8 cellular contexts compared by ENCODE assay signal in the genomic region with DNA sequence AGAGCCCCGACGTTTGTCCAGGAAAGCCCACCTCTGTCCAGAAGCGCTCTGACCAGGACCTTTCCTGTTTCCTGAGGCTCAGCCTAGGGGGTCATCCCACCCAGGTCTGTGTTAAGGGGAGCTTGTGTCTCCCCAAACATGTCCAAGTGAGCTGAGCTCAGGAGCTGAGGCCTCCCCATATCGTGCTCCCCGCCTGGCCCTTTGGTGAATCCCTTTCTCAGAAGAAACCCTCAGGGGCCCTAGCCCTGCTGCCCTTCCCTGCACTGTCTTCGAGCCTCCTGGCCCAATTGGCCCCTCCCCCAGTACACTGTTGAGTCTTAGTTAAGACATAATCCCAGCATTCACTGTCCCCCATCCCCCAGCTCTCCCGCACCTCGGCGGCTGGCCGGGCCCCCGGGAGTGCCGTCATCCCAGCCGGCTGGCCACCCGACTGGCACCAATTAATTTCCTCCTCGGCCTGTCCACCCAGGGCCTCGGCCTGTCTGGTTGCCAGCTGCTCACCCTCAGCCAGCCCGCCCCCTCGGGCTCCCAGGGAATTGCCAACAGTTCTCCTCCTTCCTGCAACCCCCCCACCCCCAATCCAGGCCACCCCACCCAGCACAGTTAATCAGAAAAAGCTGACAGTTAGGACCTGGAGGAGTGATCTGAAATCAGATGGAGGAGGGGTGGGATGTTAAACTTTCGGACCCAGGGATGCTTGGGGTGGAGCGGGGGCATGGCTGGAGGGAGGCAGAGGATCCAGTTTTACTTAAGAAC. TPM values are rescaled to one million over a fixed set of nuclear protein-coding genes. Genes with fewer than 3 reads are reported as not detected.
DNase-seq lines count a peak whose midpoint lies in the region; ATAC-seq and TF ChIP-seq lines count a peak whose summit lies in the region.

No MANE protein-coding gene starts in this region.

- H3K27ac Mint-ChIP-seq in activated naive CD8-positive, alpha-beta T cell treated with anti-CD3 and anti-CD28 coated beads, Interleukin-2, amount 50 U/mL, for 24 hours, result peak overlapping the region; percentile 87
- H3K27ac Mint-ChIP-seq in osteocyte (ENCODE audit: unreplicated experiment), result peak overlapping the region; percentile 94

- ATAC-seq in activated naive CD8-positive, alpha-beta T cell treated with anti-CD3 and anti-CD28 coated beads, Interleukin-2, amount 50 U/mL, for 24 hours, result peak; percentile 16
- ATAC-seq in Right ventricle myocardium superior (ENCODE audit: poor library complexity) (peak; percentile 40), GM18868 (IDR thresholded peaks at IDR 0.05; ENCODE audit: unreplicated experiment) (no peak)

- peak overlapping the region; percentile 1 for H3K4me3 ChIP-seq in AG09309 (ENCODE audit: control insufficient read depth, low read depth, low read length)
- peak overlapping the region; percentile 47 for H3K4me3 ChIP-seq in H7 (ENCODE audit: insufficient read depth, low read depth, low read length)

- no peaks in the 10 kb centered on the region for H3K9me3 Mint-ChIP-seq in activated naive CD8-positive, alpha-beta T cell treated with anti-CD3 and anti-CD28 coated beads, Interleukin-2, amount 50 U/mL, for 24 hours
- no peaks in the 10 kb centered on the region for H3K9me3 Mint-ChIP-seq in osteocyte (ENCODE audit: unreplicated experiment)

- TF ChIP-seq CTCF in AG09309 (IDR thresholded peaks at IDR 0.05; ENCODE audit: control insufficient read depth, insufficient read depth, low read depth, low read length, missing control alignments) (no peak), osteocyte (IDR thresholded peaks at IDR 0.05) (no peak)

- no peak for DNase-seq in AG09309 (ENCODE audit: low read depth)
- DNase-seq in H7, result peak; percentile 87
- peak; percentile 71 for DNase-seq in RKO (ENCODE audit: low spot score)
- DNase-seq in activated naive CD8-positive, alpha-beta T cell treated with anti-CD3 and anti-CD28 coated beads, Interleukin-2, amount 50 U/mL, for 24 hours, result peak; percentile 65
- peak; percentile 77 for DNase-seq in Right ventricle myocardium superior
- DNase-seq in osteocyte (ENCODE audit: extremely low spot score, unreplicated experiment), result peak; percentile 94
- DNase-seq in SIG-M5 (lab: John Stamatoyannopoulos, UW), result no peak

- no peaks in the 10 kb centered on the region for H3K36me3 ChIP-seq in H7 (replicated peaks; ENCODE audit: control insufficient read depth, insufficient read depth, low read length)

- no peaks in the 10 kb centered on the region for H3K27me3 Mint-ChIP-seq in activated naive CD8-positive, alpha-beta T cell treated with anti-CD3 and anti-CD28 coated beads, Interleukin-2, amount 50 U/mL, for 24 hours
- H3K27me3 Mint-ChIP-seq in osteocyte (ENCODE audit: unreplicated experiment), result no peaks in the 10 kb centered on the region

- intact Hi-C loops in Right ventricle myocardium superior (cut with DNase I), result no loop called here

- peaks cover 83% of the 10 kb centered on the region for H3K4me1 Mint-ChIP-seq in activated naive CD8-positive, alpha-beta T cell treated with anti-CD3 and anti-CD28 coated beads, Interleukin-2, amount 50 U/mL, for 24 hours
- peaks cover 53% of the 10 kb centered on the region for H3K4me1 Mint-ChIP-seq in osteocyte (ENCODE audit: unreplicated experiment)

- H3K4me3 Mint-ChIP-seq in activated naive CD8-positive, alpha-beta T cell treated with anti-CD3 and anti-CD28 coated beads, Interleukin-2, amount 50 U/mL, for 24 hours, result peak overlapping the region; percentile 79
- peak overlapping the region; percentile 58 for H3K4me3 Mint-ChIP-seq in osteocyte (ENCODE audit: unreplicated experiment)

- no peaks in the 10 kb centered on the region for H3K36me3 Mint-ChIP-seq in activated naive CD8-positive, alpha-beta T cell treated with anti-CD3 and anti-CD28 coated beads, Interleukin-2, amount 50 U/mL, for 24 hours (ENCODE audit: low read depth)
- no peaks in the 10 kb centered on the region for H3K36me3 Mint-ChIP-seq in osteocyte (ENCODE audit: unreplicated experiment)

- no peaks in the 10 kb centered on the region for H3K27me3 ChIP-seq in H7 (ENCODE audit: control insufficient read depth, insufficient read depth, low read length)

RNA-seq across cellular contexts. Expression of a gene that starts 13.6 kb away (rescaled TPM):
- total RNA-seq in H7 (2014; rRNA removed; shearing (Covaris generic)), result 34.5 and 56.4 TPM in 2 replicates
- 17.7 TPM for total RNA-seq in Right ventricle myocardium superior
- 109 and 148 TPM in 2 replicates for total RNA-seq in osteocyte

RNA-seq across cellular contexts. Expression of a gene that starts 13.6 kb away (rescaled TPM):
- 60.1 and 60.7 TPM in 2 replicates for total RNA-seq in H7 (2014; rRNA removed; shearing (Covaris generic))
- total RNA-seq in Right ventricle myocardium superior, result 38.2 TPM
- total RNA-seq in osteocyte, result 48.5 and 50.5 TPM in 2 replicates

RNA-seq across cellular contexts. Expression of a gene that starts 45.7 kb away (rescaled TPM):
- total RNA-seq in H7 (2014; rRNA removed; shearing (Covaris generic)), result 254 and 292 TPM in 2 replicates
- total RNA-seq in Right ventricle myocardium superior (44.6 TPM), osteocyte (40.4 and 45.1 TPM in 2 replicates)

RNA-seq across cellular contexts. Expression of a gene that starts 47.2 kb away (rescaled TPM):
- 81.5 and 89.1 TPM in 2 replicates for total RNA-seq in H7 (2014; rRNA removed; shearing (Covaris generic))
- total RNA-seq in Right ventricle myocardium superior, result 18.4 TPM
- total RNA-seq in osteocyte, result 37.4 and 43.1 TPM in 2 replicates

Comparison
In these comparisons a context has a peak if more than half of its experiments do, and no peak if none do; other contexts are left out.
1. DNase-seq: peak in H7 (single experiment), RKO (single experiment), activated naive CD8-positive, alpha-beta T cell treated with anti-CD3 and anti-CD28 coated beads, Interleukin-2, amount 50 U/mL, for 24 hours (single experiment), Right ventricle myocardium superior (single experiment) and osteocyte (single experiment); none in AG09309 (single experiment) and SIG-M5 (single experiment).